ENCODE assay signal across 1 cellular context in the genomic region with DNA sequence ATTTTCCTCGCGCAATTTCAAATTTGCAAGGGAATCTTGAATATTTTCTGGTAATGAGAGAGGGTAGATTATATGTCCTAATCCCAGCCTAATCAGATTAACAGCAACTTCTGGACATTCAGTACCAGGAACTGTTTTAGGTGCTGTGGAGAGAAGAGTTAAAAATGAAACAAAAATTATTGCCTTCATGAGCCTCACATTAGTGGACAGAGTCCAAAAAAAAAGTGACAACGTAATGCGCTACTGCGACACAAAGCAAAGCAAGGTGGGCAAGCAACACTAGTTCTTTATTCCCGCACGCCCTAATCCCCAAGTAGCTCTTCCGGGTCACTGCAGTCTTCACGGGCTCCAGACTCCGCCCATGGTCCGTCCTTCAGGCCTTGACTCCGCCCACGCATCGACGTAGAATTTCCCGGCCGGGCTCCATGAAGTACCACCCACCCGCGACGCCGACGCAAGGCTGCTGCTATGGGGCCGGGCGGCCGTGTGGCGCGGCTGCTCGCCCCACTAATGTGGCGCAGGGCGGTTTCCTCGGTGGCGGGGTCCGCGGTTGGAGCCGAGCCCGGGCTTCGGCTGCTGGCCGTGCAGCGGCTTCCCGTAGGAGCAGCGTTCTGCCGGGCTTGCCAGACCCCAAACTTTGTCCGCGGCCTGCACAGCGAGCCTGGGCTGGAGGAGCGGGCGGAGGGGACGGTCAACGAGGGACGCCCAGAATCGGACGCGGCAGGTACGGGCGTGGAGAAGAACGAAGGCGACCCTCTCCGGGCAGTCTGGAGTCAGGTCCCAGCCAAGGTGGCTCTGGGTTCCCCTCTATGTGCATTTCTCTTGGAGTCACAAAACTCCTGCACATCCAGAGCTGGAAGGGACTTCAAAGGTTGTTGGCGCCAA.
TF ChIP-seq lines count a peak whose summit lies in the region.

Gene MALSU1 (plus strand): TSS at position 455 of the 885 bp plus-strand sequence. CDS start 14 bp downstream, at position 469.

TF ChIP-seq in HepG2, 621 proteins besides CTCF, POLR2A, EP300 and RAD21 (continued from another document and continues in another):
- TF ChIP-seq ZNF44 (CRISPR knock-in tag; IDR thresholded peaks at IDR 0.05) (no peak), HOXD1 (CRISPR knock-in tag; IDR thresholded peaks at IDR 0.05) (0 out of 2 replicates have a peak, but pooled peaks have one; percentile 17), AGO1 (IDR thresholded peaks at IDR 0.05; ENCODE audit: low read depth, low read length, poor library complexity, severe bottlenecking) (no peak), NBN (conservative IDR thresholded peaks at IDR 0.05) (no peak), SRSF1 (optimal IDR thresholded peaks at IDR 0.05; ENCODE audit: low read depth, low read length) (no peak), BRD4 (CRISPR knock-in tag; IDR thresholded peaks at IDR 0.05) (no peak), IRF2 (CRISPR knock-in tag; IDR thresholded peaks at IDR 0.05) (peak; percentile 52), RELA (CRISPR knock-in tag; IDR thresholded peaks at IDR 0.05) (no peak; the same call in 1 of the 2 replicates), ZNF564 (CRISPR knock-in tag; IDR thresholded peaks at IDR 0.05) (0 out of 2 replicates have a peak, but pooled peaks have one; percentile 74), HOMEZ (CRISPR knock-in tag; IDR thresholded peaks at IDR 0.05; ENCODE audit: low read depth) (peak; percentile 57), NAIF1 (CRISPR knock-in tag; IDR thresholded peaks at IDR 0.05; ENCODE audit: borderline replicate concordance) (no peak), ZZZ3 (CRISPR knock-in tag; IDR thresholded peaks at IDR 0.05; ENCODE audit: borderline replicate concordance) (no peak; the same call in 1 of the 2 replicates), TCF7 (IDR thresholded peaks at IDR 0.05; ENCODE audit: low read depth) (no peak), ZBTB14 (CRISPR knock-in tag; IDR thresholded peaks at IDR 0.05) (no peak), HNF1B (CRISPR knock-in tag; IDR thresholded peaks at IDR 0.05) (peak; percentile 85), ZNF710 (CRISPR knock-in tag; IDR thresholded peaks at IDR 0.05; ENCODE audit: borderline replicate concordance) (peak; percentile 49; the same call in 1 of the 2 replicates), HOXA3 (CRISPR knock-in tag; IDR thresholded peaks at IDR 0.05) (peak; percentile 92), PITX1 (CRISPR knock-in tag; IDR thresholded peaks at IDR 0.05) (peak; percentile 98), ZNF292 (CRISPR knock-in tag; IDR thresholded peaks at IDR 0.05; ENCODE audit: borderline replicate concordance, low read depth) (no peak), ZNF674 (CRISPR knock-in tag; IDR thresholded peaks at IDR 0.05; ENCODE audit: low read depth) (no peak), ATRX (CRISPR knock-in tag; IDR thresholded peaks at IDR 0.05; ENCODE audit: borderline replicate concordance) (no peak), ZSCAN12 (CRISPR knock-in tag; IDR thresholded peaks at IDR 0.05) (no peak; the same call in 1 of the 2 replicates), ZNF639 (CRISPR knock-in tag; conservative IDR thresholded peaks at IDR 0.05) (peak; percentile 63; the same call in 1 of the 2 replicates), SRSF9 (IDR thresholded peaks at IDR 0.05; ENCODE audit: borderline replicate concordance, insufficient read depth, low read depth, low read length, poor library complexity, severe bottlenecking) (no peak), REST (IDR thresholded peaks at IDR 0.05; ENCODE audit: borderline replicate concordance in 1 of 2, low read depth in 1 of 2, low read length in 2 of 2) (no peak), ZNF775 (CRISPR knock-in tag; IDR thresholded peaks at IDR 0.05; ENCODE audit: borderline replicate concordance) (no peak), ZNF737 (CRISPR knock-in tag; IDR thresholded peaks at IDR 0.05; ENCODE audit: borderline replicate concordance) (no peak), NR3C1 (CRISPR knock-in tag; IDR thresholded peaks at IDR 0.05) (no peak), ZBTB7B (CRISPR knock-in tag; IDR thresholded peaks at IDR 0.05) (no peak), ZNF501 (CRISPR knock-in tag; IDR thresholded peaks at IDR 0.05) (peak; percentile 99), ZIK1 (CRISPR knock-in tag; IDR thresholded peaks at IDR 0.05; ENCODE audit: borderline replicate concordance, low read depth) (no peak), PCBP2 (optimal IDR thresholded peaks at IDR 0.05; ENCODE audit: low read depth, low read length, poor library complexity, severe bottlenecking) (no peak), ZBTB44 (CRISPR knock-in tag; IDR thresholded peaks at IDR 0.05) (0 out of 2 replicates have a peak, but pooled peaks have one; percentile 9), MATR3 (CRISPR knock-in tag; IDR thresholded peaks at IDR 0.05) (no peak), ZNF550 (CRISPR knock-in tag; IDR thresholded peaks at IDR 0.05; ENCODE audit: borderline replicate concordance) (no peak), ZNF274 (CRISPR knock-in tag; IDR thresholded peaks at IDR 0.05) (peak; percentile 87), HNRNPH1 (optimal IDR thresholded peaks at IDR 0.05; ENCODE audit: low read depth, low read length) (no peak), POLR2G (IDR thresholded peaks at IDR 0.05; ENCODE audit: low read depth, low read length) (peak; percentile 97), SAFB2 (CRISPR knock-in tag; IDR thresholded peaks at IDR 0.05; ENCODE audit: borderline replicate concordance, low read depth) (peak; percentile 90)
- TF ChIP-seq, protein P1, sequence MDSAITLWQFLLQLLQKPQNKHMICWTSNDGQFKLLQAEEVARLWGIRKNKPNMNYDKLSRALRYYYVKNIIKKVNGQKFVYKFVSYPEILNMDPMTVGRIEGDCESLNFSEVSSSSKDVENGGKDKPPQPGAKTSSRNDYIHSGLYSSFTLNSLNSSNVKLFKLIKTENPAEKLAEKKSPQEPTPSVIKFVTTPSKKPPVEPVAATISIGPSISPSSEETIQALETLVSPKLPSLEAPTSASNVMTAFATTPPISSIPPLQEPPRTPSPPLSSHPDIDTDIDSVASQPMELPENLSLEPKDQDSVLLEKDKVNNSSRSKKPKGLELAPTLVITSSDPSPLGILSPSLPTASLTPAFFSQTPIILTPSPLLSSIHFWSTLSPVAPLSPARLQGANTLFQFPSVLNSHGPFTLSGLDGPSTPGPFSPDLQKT (CRISPR knock-in tag; IDR thresholded peaks at IDR 0.05; ENCODE audit: borderline replicate concordance), result no peak
- TF ChIP-seq, protein P2, sequence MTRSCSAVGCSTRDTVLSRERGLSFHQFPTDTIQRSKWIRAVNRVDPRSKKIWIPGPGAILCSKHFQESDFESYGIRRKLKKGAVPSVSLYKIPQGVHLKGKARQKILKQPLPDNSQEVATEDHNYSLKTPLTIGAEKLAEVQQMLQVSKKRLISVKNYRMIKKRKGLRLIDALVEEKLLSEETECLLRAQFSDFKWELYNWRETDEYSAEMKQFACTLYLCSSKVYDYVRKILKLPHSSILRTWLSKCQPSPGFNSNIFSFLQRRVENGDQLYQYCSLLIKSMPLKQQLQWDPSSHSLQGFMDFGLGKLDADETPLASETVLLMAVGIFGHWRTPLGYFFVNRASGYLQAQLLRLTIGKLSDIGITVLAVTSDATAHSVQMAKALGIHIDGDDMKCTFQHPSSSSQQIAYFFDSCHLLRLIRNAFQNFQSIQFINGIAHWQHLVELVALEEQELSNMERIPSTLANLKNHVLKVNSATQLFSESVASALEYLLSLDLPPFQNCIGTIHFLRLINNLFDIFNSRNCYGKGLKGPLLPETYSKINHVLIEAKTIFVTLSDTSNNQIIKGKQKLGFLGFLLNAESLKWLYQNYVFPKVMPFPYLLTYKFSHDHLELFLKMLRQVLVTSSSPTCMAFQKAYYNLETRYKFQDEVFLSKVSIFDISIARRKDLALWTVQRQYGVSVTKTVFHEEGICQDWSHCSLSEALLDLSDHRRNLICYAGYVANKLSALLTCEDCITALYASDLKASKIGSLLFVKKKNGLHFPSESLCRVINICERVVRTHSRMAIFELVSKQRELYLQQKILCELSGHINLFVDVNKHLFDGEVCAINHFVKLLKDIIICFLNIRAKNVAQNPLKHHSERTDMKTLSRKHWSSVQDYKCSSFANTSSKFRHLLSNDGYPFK (CRISPR knock-in tag; IDR thresholded peaks at IDR 0.05; ENCODE audit: borderline replicate concordance), result peak; percentile 78; the same call in 1 of the 2 replicates
